9 cellular contexts compared by ENCODE assay signal in genomic region chr11:18312012-18312411, GRCh38. TPM values are rescaled to one million over a fixed set of nuclear protein-coding genes. Genes with fewer than 3 reads are reported as not detected.
DNase-seq lines count a peak whose midpoint lies in the region; ATAC-seq, FAIRE-seq and TF ChIP-seq lines count a peak whose summit lies in the region.
"Had no signal": no experiment of that assay in that cellular context is flagged by ENCODE, and none has a peak within 500 bp of the region (broad histone marks: within the 10 kb centered on the region; RNA-seq: fewer than 3 reads in every experiment).

No MANE protein-coding gene starts in this region.

- no peaks in the 10 kb centered on the region for H3K27me3 ChIP-seq in adipocyte (replicated peaks; ENCODE audit: control insufficient read depth, insufficient read depth, low read length)
- no peaks in the 10 kb centered on the region for H3K27me3 ChIP-seq in esophagus muscularis mucosa
- H3K27me3 ChIP-seq in pancreas: no peaks in the 10 kb centered on the region

- TF ChIP-seq EP300 in esophagus muscularis mucosa (IDR thresholded peaks at IDR 0.05): no peak

- no peak for TF ChIP-seq POLR2A in esophagus muscularis mucosa (IDR thresholded peaks at IDR 0.05; ENCODE audit: low read depth)

- H3K9me3 ChIP-seq in adipocyte (ENCODE audit: control insufficient read depth, low read length) (no peaks in the 10 kb centered on the region), esophagus muscularis mucosa (no peaks in the 10 kb centered on the region), pancreas (no peaks in the 10 kb centered on the region)

- peak; percentile 60 to 73 (median 67) for ATAC-seq in pancreas
- no peak for ATAC-seq in GM18858 (IDR thresholded peaks at IDR 0.05; ENCODE audit: unreplicated experiment)

- H3K36me3 ChIP-seq in adipocyte (ENCODE audit: control insufficient read depth, insufficient read depth, low read length, severe bottlenecking) (peaks cover 43% of the 10 kb centered on the region), esophagus muscularis mucosa (peaks cover 13 to 40% (median 32%) of the 10 kb centered on the region in 4 donors), pancreas (no peaks in the 10 kb centered on the region)

- intact Hi-C loops in esophagus muscularis mucosa (cut with DNase I) (no loop called here), pancreas (cut with DNase I) (no loop called here)

- no peak for FAIRE-seq in pancreas (lab: Jason Lieb, UNC)

- peak overlapping the region; percentile 22 to 72 (median 46) for H3K27ac ChIP-seq in esophagus muscularis mucosa (replicated peaks in 1 of 4)
- peak overlapping the region in 2 of 4 donors; percentile 34 to 66 for H3K27ac ChIP-seq in pancreas

- DNase-seq in AG10803 (ENCODE audit: low read depth): peak; percentile 78
- no peak for DNase-seq in adipocyte (ENCODE audit: low read depth)
- DNase-seq in esophagus muscularis mucosa (ENCODE audit: extremely low spot score): no peak
- no peak for DNase-seq in pancreas
- no peak for DNase-seq in NCI-H748 (lab: John Stamatoyannopoulos, UW; ENCODE audit: unreplicated experiment)
- no peak for DNase-seq in DMS153 (lab: John Stamatoyannopoulos, UW)
- no peak for DNase-seq in activated CD8-positive, alpha-beta memory T cell treated with anti-CD3 and anti-CD28 coated beads, Interleukin-2, amount 50 U/mL, for 4 hours
- DNase-seq: NCI-H748 treated with DMSO at 0.1 percent for 48 hours had no signal

- no peak for TF ChIP-seq CTCF in AG10803 (conservative IDR thresholded peaks at IDR 0.05; ENCODE audit: low read length)
- TF ChIP-seq CTCF in esophagus muscularis mucosa (IDR thresholded peaks at IDR 0.05): no peak
- TF ChIP-seq CTCF in pancreas (IDR thresholded peaks at IDR 0.05): no peak

- no peak overlapping the region for H3K4me3 ChIP-seq in AG10803 (ENCODE audit: low read length)
- H3K4me3 ChIP-seq in adipocyte (ENCODE audit: low read length): peak overlapping the region; percentile 60
- H3K4me3 ChIP-seq in esophagus muscularis mucosa: no peak overlapping the region
- H3K4me3 ChIP-seq in pancreas: no peak overlapping the region

- H3K4me1 ChIP-seq in adipocyte (ENCODE audit: control insufficient read depth, insufficient read depth, low read length): peaks cover 42% of the 10 kb centered on the region
- peaks cover 6 to 17% (median 11%) of the 10 kb centered on the region in 4 donors for H3K4me1 ChIP-seq in esophagus muscularis mucosa
- H3K4me1 ChIP-seq in pancreas: peaks cover 23 to 38% (median 27%) of the 10 kb centered on the region in 3 donors

- peak overlapping the region; percentile 78 for H3K9ac ChIP-seq in adipocyte (ENCODE audit: low read length)

- 80% methylated on average over 3 of the region's 3 CpGs for WGBS in esophagus muscularis mucosa
- WGBS in pancreas, 2 donors: 31 to 39% methylated on average over 3 of the region's 3 CpGs

RNA-seq across cellular contexts. Expression of gene HPS5, which starts 9.9 kb away (rescaled TPM):
- total RNA-seq in esophagus muscularis mucosa: 10 to 100 TPM; 17.0 to 24.5 (median 18.6) TPM
- total RNA-seq in pancreas: 1 to 10 TPM; 4.6 to 9.7 (median 7.3) TPM
- polyA plus RNA-seq in pancreas: 1 to 10 TPM; 3.4 to 5.0 TPM

RNA-seq across cellular contexts. Expression of gene GTF2H1, which starts 10.4 kb away (rescaled TPM):
- total RNA-seq in esophagus muscularis mucosa (10 to 100 TPM; 40.3 to 56.7 (median 48.3) TPM), pancreas (10 to 100 TPM; 13.9 to 23.1 (median 18.2) TPM)
- polyA plus RNA-seq in pancreas: 10 to 100 TPM; 11.9 to 20.5 TPM

RNA-seq across cellular contexts. Expression of gene SAA1, which starts 45.9 kb away (rescaled TPM):
- 1 to 10 TPM in 3 of 4 donors, under 1 TPM in 1; 0.75 to 3.3 (median 1.2) TPM for total RNA-seq in esophagus muscularis mucosa
- 10 to 100 TPM in 3 of 6 donors, 1 to 10 TPM in 2, under 1 TPM in 1; 0.67 to 77.9 (median 10.1) TPM for total RNA-seq in pancreas
- 10 to 100 TPM in 1 of 2 donors, 1 to 10 TPM in 1; 5.9 to 47.8 TPM for polyA plus RNA-seq in pancreas
